Comparison of ENCODE assay signal across 17 cellular contexts in genomic region chr11:126602349-126602940, GRCh38.
"Had no signal": no experiment of that assay in that cellular context is flagged by ENCODE, and none has a peak within 500 bp of the region (broad histone marks: within the 10 kb centered on the region; RNA-seq: fewer than 3 reads in every experiment).

No MANE protein-coding gene starts in this region.

- H3K36me3 Mint-ChIP-seq: activated naive CD4-positive, alpha-beta T cell treated with anti-CD3 and anti-CD28 coated beads, Interleukin-2, amount 50 U/mL, for 24 hours; mesothelial cell of epicardium; naive thymus-derived CD8-positive, alpha-beta T cell had no signal

- H3K27ac ChIP-seq: body of pancreas, foreskin keratinocyte, lower lobe of right lung, testis had no signal

- DNase-seq: activated gamma-delta T cell treated with Interleukin-2 at 50 U/mL for 16 hours; activated T-cell treated with anti-CD3 and anti-CD28 coated beads, Interleukin-2, amount 50 U/mL, for 1 hour; body of pancreas; effector CD8-positive, alpha-beta T cell; foreskin keratinocyte; kidney; lower lobe of right lung; naive thymus-derived CD8-positive, alpha-beta T cell; occipital lobe; stimulated activated CD4-positive, alpha-beta T cell treated with anti-CD3 and anti-CD28 coated beads, Interleukin-2, amount 100 ng/mL, for 48 hours; stimulated activated naive CD4-positive, alpha-beta T cell; T-helper 1 cell; testis; trophoblast cell had no signal

- H3K4me1 Mint-ChIP-seq: activated naive CD4-positive, alpha-beta T cell treated with anti-CD3 and anti-CD28 coated beads, Interleukin-2, amount 50 U/mL, for 24 hours had no signal

- H3K4me3 ChIP-seq: body of pancreas, lower lobe of right lung, testis had no signal

- H3K4me3 Mint-ChIP-seq: activated naive CD4-positive, alpha-beta T cell treated with anti-CD3 and anti-CD28 coated beads, Interleukin-2, amount 50 U/mL, for 24 hours; dendritic cell treated with granulocyte-macrophage colony-stimulating factor and Interleukin-4, amounts not matched to agents 40 ng/mL and 50 ng/mL, for 4 days; mesothelial cell of epicardium; naive thymus-derived CD8-positive, alpha-beta T cell had no signal

- H3K27ac Mint-ChIP-seq: activated naive CD4-positive, alpha-beta T cell treated with anti-CD3 and anti-CD28 coated beads, Interleukin-2, amount 50 U/mL, for 24 hours; dendritic cell treated with granulocyte-macrophage colony-stimulating factor and Interleukin-4, amounts not matched to agents 40 ng/mL and 50 ng/mL, for 4 days; mesothelial cell of epicardium; naive thymus-derived CD8-positive, alpha-beta T cell had no signal

- H3K27me3 ChIP-seq: testis had no signal

- ATAC-seq: foreskin keratinocyte; lower lobe of right lung; naive thymus-derived CD8-positive, alpha-beta T cell had no signal

- H3K9me3 Mint-ChIP-seq: activated naive CD4-positive, alpha-beta T cell treated with anti-CD3 and anti-CD28 coated beads, Interleukin-2, amount 50 U/mL, for 24 hours; dendritic cell treated with granulocyte-macrophage colony-stimulating factor and Interleukin-4, amounts not matched to agents 40 ng/mL and 50 ng/mL, for 4 days; mesothelial cell of epicardium had no signal

- H3K4me1 ChIP-seq: foreskin keratinocyte, lower lobe of right lung, testis had no signal

- H3K36me3 ChIP-seq: lower lobe of right lung had no signal

- H3K9me3 ChIP-seq: body of pancreas, lower lobe of right lung, testis had no signal
